Comparison of ENCODE assay signal across 12 cellular contexts in genomic region chr6:71393471-71393870, GRCh38.
DNase-seq lines count a peak whose midpoint lies in the region; ATAC-seq, FAIRE-seq and TF ChIP-seq lines count a peak whose summit lies in the region.
"Had no signal": no experiment of that assay in that cellular context is flagged by ENCODE, and none has a peak within 500 bp of the region (broad histone marks: within the 10 kb centered on the region; RNA-seq: fewer than 3 reads in every experiment).

No MANE protein-coding gene starts in this region.

- H3K36me3 Mint-ChIP-seq in CD14-positive monocyte = no peaks in the 10 kb centered on the region
- H3K36me3 Mint-ChIP-seq: activated naive CD8-positive, alpha-beta T cell had no signal

- H3K4me3 ChIP-seq in SK-N-SH (ENCODE audit: low read depth in 2 of 2, low read length in 1 of 2) (no peak overlapping the region; a peak in 1 of 4 replicates), smooth muscle cell (no peak overlapping the region), small intestine (ENCODE audit: low read depth in 1 of 2, low read length in 2 of 2) (no peak overlapping the region)

- POLR2A ChIA-PET in SK-N-SH (lab: Yijun Ruan, JAX) = no interaction called here

- TF ChIP-seq CTCF in SK-N-SH (IDR thresholded peaks at IDR 0.05) = no peak
- TF ChIP-seq CTCF in smooth muscle cell (IDR thresholded peaks at IDR 0.05; ENCODE audit: borderline replicate concordance, insufficient read depth, poor library complexity, severe bottlenecking) = no peak
- TF ChIP-seq CTCF in CD14-positive monocyte (IDR thresholded peaks at IDR 0.05) = no peak

- peak overlapping the region; percentile 21 for H2AFZ ChIP-seq in SK-N-SH (ENCODE audit: low read depth)
- H2AFZ ChIP-seq in smooth muscle cell (ENCODE audit: low read depth) = peak overlapping the region; percentile 5

- H3K4me1 ChIP-seq in SK-N-SH (ENCODE audit: control insufficient read depth in 1 of 2, insufficient read depth in 2 of 2, low read depth in 1 of 2, low read length in 1 of 2) = peaks cover 2 to 29% of the 10 kb centered on the region in 2 experiments
- H3K4me1 ChIP-seq in smooth muscle cell (ENCODE audit: low read depth) = peaks cover 33% of the 10 kb centered on the region
- peaks cover 0 to 6% of the 10 kb centered on the region in 2 donors for H3K4me1 ChIP-seq in small intestine (ENCODE audit: control insufficient read depth in 2 of 2, insufficient read depth in 1 of 2, low read depth in 1 of 2, low read length in 1 of 2)

- H3K4me1 Mint-ChIP-seq in CD14-positive monocyte = no peaks in the 10 kb centered on the region

- H3K9ac ChIP-seq in SK-N-SH = peak overlapping the region; percentile 39; the same call in 1 of the 2 replicates
- H3K9ac ChIP-seq in smooth muscle cell (ENCODE audit: low read depth) = no peak overlapping the region

- no peak overlapping the region for H3K27ac Mint-ChIP-seq in CD14-positive monocyte
- H3K27ac Mint-ChIP-seq: activated naive CD8-positive, alpha-beta T cell had no signal

- intact Hi-C loops in left cardiac atrium (cut with DNase I) (no loop called here), CD14-positive monocyte (cut with micrococcal nuclease) (no loop called here)

- FAIRE-seq in small intestine (lab: Jason Lieb, UNC) = no peak

- H3K4me2 ChIP-seq in SK-N-SH (peak overlapping the region; percentile 46), smooth muscle cell (peak overlapping the region; percentile 56)

- H3K9me3 Mint-ChIP-seq in CD14-positive monocyte = no peaks in the 10 kb centered on the region

- no peaks in the 10 kb centered on the region for H3K9me2 ChIP-seq in SK-N-SH

- H3K9me3 ChIP-seq in SK-N-SH (no peaks in the 10 kb centered on the region), smooth muscle cell (replicated peaks; ENCODE audit: low read depth) (no peaks in the 10 kb centered on the region), small intestine (ENCODE audit: control insufficient read depth, low read depth) (no peaks in the 10 kb centered on the region)

- no peak for TF ChIP-seq EP300 in SK-N-SH (IDR thresholded peaks at IDR 0.05; ENCODE audit: borderline replicate concordance in 1 of 2, low read depth in 1 of 2, low read length in 1 of 2)

- H3K27ac ChIP-seq in SK-N-SH (ENCODE audit: low read depth in 2 of 2, low read length in 1 of 2) = peak overlapping the region; percentile 22 to 71; a peak in 3 of 4 replicates
- peak overlapping the region; percentile 82 for H3K27ac ChIP-seq in smooth muscle cell (ENCODE audit: low read depth)
- no peak overlapping the region for H3K27ac ChIP-seq in small intestine (ENCODE audit: low read depth in 1 of 2, low read length in 1 of 2)

- no peak for TF ChIP-seq RAD21 in SK-N-SH (IDR thresholded peaks at IDR 0.05; ENCODE audit: low read length)

- H3K27me3 ChIP-seq in SK-N-SH (ENCODE audit: insufficient read depth) = no peaks in the 10 kb centered on the region
- no peaks in the 10 kb centered on the region for H3K27me3 ChIP-seq in smooth muscle cell (ENCODE audit: low read depth)
- H3K27me3 ChIP-seq in small intestine (ENCODE audit: control insufficient read depth in 2 of 2, insufficient read depth in 2 of 2, low read length in 2 of 2) = no peaks in the 10 kb centered on the region

- H3K79me2 ChIP-seq in SK-N-SH (ENCODE audit: insufficient read depth) (peaks cover 12% of the 10 kb centered on the region; the same call in 1 of the 2 replicates), smooth muscle cell (ENCODE audit: low read depth) (no peaks in the 10 kb centered on the region)

- 6% methylated on average over 1 of the region's 1 CpG for WGBS in SK-N-SH (ENCODE audit: low lambda C conversion rate)
- 86% methylated on average over 1 of the region's 1 CpG for WGBS in smooth muscle cell (ENCODE audit: low lambda C conversion rate)
- 27 to 61% (median 54%) methylated on average over 1 of the region's 1 CpG for WGBS in small intestine, 3 donors

- CTCF ChIA-PET in SK-N-SH (lab: Yijun Ruan, JAX) = interaction anchor here (1.3 to 2.1 kb wide), 2 partner anchors 8 to 10 kb away, joined by 5 to 7 read pairs; no protein-coding TSS in a partner anchor

- DNase-seq in GM03348 (ENCODE audit: low spot score) = peak; percentile 8
- no peak for DNase-seq in SK-N-SH
- no peak for DNase-seq in left cardiac atrium
- DNase-seq in smooth muscle cell (lab: John Stamatoyannopoulos, UW; ENCODE audit: unreplicated experiment) = no peak
- DNase-seq in small intestine = no peak
- no peak for DNase-seq in CD14-positive monocyte (ENCODE audit: low spot score)
- DNase-seq in NCI-H1092 (lab: John Stamatoyannopoulos, UW) = no peak
- DNase-seq in activated naive CD4-positive, alpha-beta T cell treated with Interleukin-2 at 50 U/mL for 16 hours = no peak
- DNase-seq: activated CD4-positive, alpha-beta T cell treated with anti-CD3 and anti-CD28 coated beads for 48 hours; DND-41; NCI-H1105 treated with DMSO at 0.1 percent for 48 hours had no signal

- H4K20me1 ChIP-seq in SK-N-SH (ENCODE audit: insufficient read depth) (no peaks in the 10 kb centered on the region), smooth muscle cell (ENCODE audit: low read depth) (no peaks in the 10 kb centered on the region)

- peaks cover 16% of the 10 kb centered on the region for H3F3A ChIP-seq in SK-N-SH (replicated peaks; ENCODE audit: insufficient read depth)
- H3F3A ChIP-seq in smooth muscle cell (ENCODE audit: low read depth) = peaks cover 23% of the 10 kb centered on the region

- peak; percentile 58 to 81 for ATAC-seq in left cardiac atrium

- H3K36me3 ChIP-seq in SK-N-SH (replicated peaks in 1 of 2; ENCODE audit: control insufficient read depth in 1 of 2, insufficient read depth in 2 of 2, low read length in 1 of 2) (peaks cover 3 to 10% of the 10 kb centered on the region in 2 experiments), smooth muscle cell (ENCODE audit: low read depth) (no peaks in the 10 kb centered on the region), small intestine (ENCODE audit: control insufficient read depth in 2 of 2, insufficient read depth in 2 of 2, low read length in 2 of 2) (no peaks in the 10 kb centered on the region)

- no peak overlapping the region for H3K4me3 Mint-ChIP-seq in CD14-positive monocyte
- H3K4me3 Mint-ChIP-seq: activated naive CD8-positive, alpha-beta T cell had no signal

- peaks cover 0 to 6% (median 4%) of the 10 kb centered on the region in 3 donors for H3K27me3 Mint-ChIP-seq in CD14-positive monocyte (ENCODE audit: low read depth in 3 of 3)

TF ChIP-seq in SK-N-SH, 30 proteins besides CTCF, POLR2A, EP300 and RAD21:
- TF ChIP-seq CHD2 (IDR thresholded peaks at IDR 0.05; ENCODE audit: low read length, partially characterized antibody) = no peak
- no peak for TF ChIP-seq SMC3 (IDR thresholded peaks at IDR 0.05; ENCODE audit: low read depth, low read length)
- TF ChIP-seq FOSL2 (IDR thresholded peaks at IDR 0.05; ENCODE audit: borderline replicate concordance, low read depth) = no peak
- no peak for TF ChIP-seq REST (IDR thresholded peaks at IDR 0.05; ENCODE audit: low read depth, low read length)
- no peak for TF ChIP-seq TEAD4 (IDR thresholded peaks at IDR 0.05; ENCODE audit: borderline replicate concordance, insufficient read depth)
- TF ChIP-seq MAX (IDR thresholded peaks at IDR 0.05; ENCODE audit: low read depth) = no peak
- no peak for TF ChIP-seq EZH2phosphoT487 (IDR thresholded peaks at IDR 0.05; ENCODE audit: borderline replicate concordance, low read depth)
- TF ChIP-seq NFIC (IDR thresholded peaks at IDR 0.05; ENCODE audit: borderline replicate concordance) = no peak
- TF ChIP-seq ELF1 (IDR thresholded peaks at IDR 0.05) = no peak
- TF ChIP-seq SIN3A (IDR thresholded peaks at IDR 0.05; ENCODE audit: borderline replicate concordance, low read depth, low read length) = no peak
- no peak for TF ChIP-seq RFX5 (IDR thresholded peaks at IDR 0.05; ENCODE audit: low read length)
- TF ChIP-seq USF1 (IDR thresholded peaks at IDR 0.05; ENCODE audit: borderline replicate concordance, low read depth) = no peak

Comparison
In these comparisons a context has a peak if more than half of its experiments do, and no peak if none do; other contexts are left out.
1. H3K27ac ChIP-seq: peak in SK-N-SH (2 of 2) and smooth muscle cell (single experiment); none in small intestine (0 of 2).